14 cellular contexts compared by ENCODE assay signal in the genomic region with DNA sequence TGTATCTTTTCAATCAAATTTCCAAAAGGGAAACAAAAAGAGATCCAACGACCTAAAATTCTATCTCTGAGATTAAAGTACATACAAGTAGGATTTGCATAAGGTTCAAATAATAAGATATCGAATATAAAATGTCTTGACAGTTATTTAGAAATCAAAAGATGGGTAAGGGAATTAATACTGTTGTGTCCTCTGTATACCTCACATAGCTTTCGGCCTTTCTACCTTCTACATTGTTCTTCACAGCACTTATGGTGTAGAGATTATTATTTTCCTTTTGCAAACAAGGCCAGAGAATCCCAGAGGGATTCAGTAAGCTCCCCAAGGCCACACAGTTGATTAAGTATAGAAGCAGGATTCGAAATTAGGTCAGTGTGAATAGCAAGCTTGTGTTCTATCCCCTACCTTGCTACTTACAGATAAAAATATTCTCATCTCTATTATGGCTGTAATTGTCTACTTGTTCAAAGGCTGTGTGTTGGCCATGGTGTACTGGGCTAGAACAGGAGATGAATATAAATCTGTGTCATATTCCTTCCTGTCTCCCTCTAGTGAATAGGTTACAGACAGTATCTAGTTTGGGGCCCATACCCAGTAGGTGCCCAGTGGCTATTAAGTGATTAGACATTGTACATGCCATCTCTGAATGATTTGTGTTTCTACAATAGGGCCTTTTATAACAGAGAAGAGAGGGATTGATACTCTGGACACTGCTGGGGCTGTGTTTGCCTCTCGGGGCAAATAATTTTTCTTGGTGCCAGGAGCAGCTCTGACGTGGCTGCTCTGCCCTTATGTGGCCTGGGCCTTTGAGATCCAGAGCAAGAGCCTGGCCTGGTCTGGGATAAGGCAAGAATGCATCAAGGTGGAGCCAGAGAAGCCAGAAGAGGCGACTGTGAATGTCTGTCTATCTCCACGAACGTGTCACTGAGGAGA.
A peak's percentile ranks its signal among the peaks of the same experiment; 100 is the strongest.
DNase-seq lines count a peak whose midpoint lies in the region; ATAC-seq, FAIRE-seq and TF ChIP-seq lines count a peak whose summit lies in the region.
"Had no signal": no experiment of that assay in that cellular context is flagged by ENCODE, and none has a peak within 500 bp of the region (broad histone marks: within the 10 kb centered on the region; RNA-seq: fewer than 3 reads in every experiment).

No MANE protein-coding gene starts in this region.

- H3K4me3 ChIP-seq in astrocyte (ENCODE audit: insufficient read depth, low read depth, low read length) = no peak overlapping the region
- no peak overlapping the region for H3K4me3 ChIP-seq in psoas muscle
- H3K4me3 ChIP-seq: BLaER1 had no signal

- peaks cover 2% of the 10 kb centered on the region for H3K9me3 Mint-ChIP-seq in astrocyte (ENCODE audit: unreplicated experiment)
- peaks cover 0 to 16% (median 0%) of the 10 kb centered on the region in 9 donors for H3K9me3 Mint-ChIP-seq in naive thymus-derived CD8-positive, alpha-beta T cell
- H3K9me3 Mint-ChIP-seq: immature natural killer cell had no signal

- peak overlapping the region; percentile 98 for H3K27ac Mint-ChIP-seq in astrocyte (ENCODE audit: unreplicated experiment)
- H3K27ac Mint-ChIP-seq in naive thymus-derived CD8-positive, alpha-beta T cell = no peak overlapping the region
- H3K27ac Mint-ChIP-seq: activated CD4-positive, alpha-beta T cell treated with anti-CD3 and anti-CD28 coated beads for 36 hours; immature natural killer cell had no signal

- peaks cover 39% of the 10 kb centered on the region for H3K4me1 Mint-ChIP-seq in astrocyte (ENCODE audit: low read depth, unreplicated experiment)
- no peaks in the 10 kb centered on the region for H3K4me1 Mint-ChIP-seq in naive thymus-derived CD8-positive, alpha-beta T cell
- H3K4me1 Mint-ChIP-seq: activated CD4-positive, alpha-beta T cell treated with anti-CD3 and anti-CD28 coated beads for 36 hours; immature natural killer cell had no signal

- H3K27me3 Mint-ChIP-seq in astrocyte (ENCODE audit: low read depth, unreplicated experiment) = no peaks in the 10 kb centered on the region
- H3K27me3 Mint-ChIP-seq in naive thymus-derived CD8-positive, alpha-beta T cell = peaks cover 0 to 3% (median 0%) of the 10 kb centered on the region in 5 donors
- H3K27me3 Mint-ChIP-seq: activated CD4-positive, alpha-beta T cell treated with anti-CD3 and anti-CD28 coated beads for 36 hours had no signal

- H3K36me3 Mint-ChIP-seq in astrocyte (ENCODE audit: low read depth, unreplicated experiment) = no peaks in the 10 kb centered on the region
- no peaks in the 10 kb centered on the region for H3K36me3 Mint-ChIP-seq in naive thymus-derived CD8-positive, alpha-beta T cell
- H3K36me3 Mint-ChIP-seq: immature natural killer cell had no signal

- H3K4me3 Mint-ChIP-seq in astrocyte (ENCODE audit: unreplicated experiment) = no peak overlapping the region
- H3K4me3 Mint-ChIP-seq in naive thymus-derived CD8-positive, alpha-beta T cell = no peak overlapping the region
- H3K4me3 Mint-ChIP-seq: activated CD4-positive, alpha-beta T cell treated with anti-CD3 and anti-CD28 coated beads for 36 hours; immature natural killer cell had no signal

- H3K4me1 ChIP-seq in astrocyte (ENCODE audit: insufficient read depth, low read length) = peaks cover 26% of the 10 kb centered on the region
- H3K4me1 ChIP-seq in psoas muscle = peaks cover 10% of the 10 kb centered on the region
- H3K4me1 ChIP-seq: BLaER1 had no signal

- TF ChIP-seq CTCF in astrocyte (IDR thresholded peaks at IDR 0.05; ENCODE audit: insufficient read depth, low read depth, low read length) (no peak), psoas muscle (IDR thresholded peaks at IDR 0.05) (no peak)

- FAIRE-seq in astrocyte (lab: Jason Lieb, UNC) = peak; percentile 66

- ATAC-seq in psoas muscle = no peak
- no peak for ATAC-seq in naive thymus-derived CD8-positive, alpha-beta T cell
- ATAC-seq: activated CD4-positive, alpha-beta T cell treated with anti-CD3 and anti-CD28 coated beads for 36 hours had no signal

- DNase-seq in COLO829 (ENCODE audit: low spot score) (peak; percentile 74), astrocyte (ENCODE audit: low read depth) (no peak), glomerular visceral epithelial cell (ENCODE audit: extremely low spot score) (peak; percentile 16), psoas muscle (no peak), COR-L47 (lab: John Stamatoyannopoulos, UW) (no peak), NCI-H69 (lab: John Stamatoyannopoulos, UW) (no peak), SKM-1 treated with dmso at 0.1 percent for 144 hours (lab: John Stamatoyannopoulos, UW; ENCODE audit: unreplicated experiment) (no peak)
- no peak for DNase-seq in naive thymus-derived CD8-positive, alpha-beta T cell
- DNase-seq: activated CD4-positive, alpha-beta T cell treated with anti-CD3 and anti-CD28 coated beads for 36 hours; activated effector memory CD4-positive, alpha-beta T cell treated with anti-CD3 and anti-CD28 coated beads, Interleukin-2, amount 50 U/mL, for 16 hours; immature natural killer cell; MM.1S; NCI-H510A treated with DMSO at 0.1 percent for 48 hours had no signal

- intact Hi-C loops in psoas muscle (cut with DNase I) = no loop called here

- peak overlapping the region; percentile 69 for H3K9ac ChIP-seq in astrocyte (ENCODE audit: low read length)
- H3K9ac ChIP-seq: BLaER1 had no signal

- H3K36me3 ChIP-seq in astrocyte (ENCODE audit: insufficient read depth, low read length) = no peaks in the 10 kb centered on the region
- no peaks in the 10 kb centered on the region for H3K36me3 ChIP-seq in psoas muscle (ENCODE audit: insufficient read depth in 1 of 2, low read depth in 1 of 2)
- H3K36me3 ChIP-seq: BLaER1 had no signal

- peak overlapping the region; percentile 65 for H3K4me2 ChIP-seq in astrocyte (ENCODE audit: low read length)
- H3K4me2 ChIP-seq: BLaER1 had no signal

- H3K79me2 ChIP-seq in astrocyte (ENCODE audit: insufficient read depth, low read length) = no peaks in the 10 kb centered on the region

- no peaks in the 10 kb centered on the region for H4K20me1 ChIP-seq in astrocyte (ENCODE audit: insufficient read depth, low read length)
- H4K20me1 ChIP-seq: BLaER1 had no signal

- H2AFZ ChIP-seq in astrocyte (ENCODE audit: low read depth, low read length) = peak overlapping the region; percentile 50

- H3K27me3 ChIP-seq in astrocyte (ENCODE audit: insufficient read depth, low read length) (no peaks in the 10 kb centered on the region), psoas muscle (ENCODE audit: insufficient read depth in 3 of 3, low read length in 2 of 3) (no peaks in the 10 kb centered on the region)
- H3K27me3 ChIP-seq: BLaER1 had no signal

- peak overlapping the region; percentile 87 for H3K27ac ChIP-seq in astrocyte (ENCODE audit: low read depth, low read length)
- H3K27ac ChIP-seq in psoas muscle = peak overlapping the region; percentile 56
- H3K27ac ChIP-seq: BLaER1 had no signal

- POLR2A ChIA-PET in naive thymus-derived CD8-positive, alpha-beta T cell (lab: Charles Lee) = interaction anchor here (0.6 to 0.7 kb wide), 2 partner anchors 9 to 135 kb away, joined by 3 to 4 read pairs; no protein-coding TSS in a partner anchor

- no peaks in the 10 kb centered on the region for H3K9me3 ChIP-seq in astrocyte (ENCODE audit: insufficient read depth, low read depth, low read length)
- no peaks in the 10 kb centered on the region for H3K9me3 ChIP-seq in psoas muscle
- H3K9me3 ChIP-seq: BLaER1 had no signal

- WGBS in psoas muscle, 3 donors = 74 to 79% (median 75%) methylated on average over 9 of the region's 9 CpGs

Comparison
In these comparisons a context has a peak if more than half of its experiments do, and no peak if none do; other contexts are left out.
1. DNase-seq: peak in COLO829 (single experiment) and glomerular visceral epithelial cell (single experiment); none in astrocyte (single experiment), psoas muscle (0 of 2), COR-L47 (single experiment), naive thymus-derived CD8-positive, alpha-beta T cell (0 of 10), NCI-H69 (single experiment) and SKM-1 treated with dmso at 0.1 percent for 144 hours (single experiment).